Comparison of ENCODE assay signal across 1 cellular context in genomic region chr4:153067376-153067775, GRCh38.
TF ChIP-seq lines count a peak whose summit lies in the region.

No MANE protein-coding gene starts in this region.

TF ChIP-seq in HepG2, 621 proteins besides CTCF, POLR2A, EP300 and RAD21 (continued from another document and continues in another):
- TF ChIP-seq, protein P1, sequence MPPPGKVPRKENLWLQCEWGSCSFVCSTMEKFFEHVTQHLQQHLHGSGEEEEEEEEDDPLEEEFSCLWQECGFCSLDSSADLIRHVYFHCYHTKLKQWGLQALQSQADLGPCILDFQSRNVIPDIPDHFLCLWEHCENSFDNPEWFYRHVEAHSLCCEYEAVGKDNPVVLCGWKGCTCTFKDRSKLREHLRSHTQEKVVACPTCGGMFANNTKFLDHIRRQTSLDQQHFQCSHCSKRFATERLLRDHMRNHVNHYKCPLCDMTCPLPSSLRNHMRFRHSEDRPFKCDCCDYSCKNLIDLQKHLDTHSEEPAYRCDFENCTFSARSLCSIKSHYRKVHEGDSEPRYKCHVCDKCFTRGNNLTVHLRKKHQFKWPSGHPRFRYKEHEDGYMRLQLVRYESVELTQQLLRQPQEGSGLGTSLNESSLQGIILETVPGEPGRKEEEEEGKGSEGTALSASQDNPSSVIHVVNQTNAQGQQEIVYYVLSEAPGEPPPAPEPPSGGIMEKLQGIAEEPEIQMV (CRISPR knock-in tag; IDR thresholded peaks at IDR 0.05; ENCODE audit: low read depth) = no peak
- TF ChIP-seq, protein P2, sequence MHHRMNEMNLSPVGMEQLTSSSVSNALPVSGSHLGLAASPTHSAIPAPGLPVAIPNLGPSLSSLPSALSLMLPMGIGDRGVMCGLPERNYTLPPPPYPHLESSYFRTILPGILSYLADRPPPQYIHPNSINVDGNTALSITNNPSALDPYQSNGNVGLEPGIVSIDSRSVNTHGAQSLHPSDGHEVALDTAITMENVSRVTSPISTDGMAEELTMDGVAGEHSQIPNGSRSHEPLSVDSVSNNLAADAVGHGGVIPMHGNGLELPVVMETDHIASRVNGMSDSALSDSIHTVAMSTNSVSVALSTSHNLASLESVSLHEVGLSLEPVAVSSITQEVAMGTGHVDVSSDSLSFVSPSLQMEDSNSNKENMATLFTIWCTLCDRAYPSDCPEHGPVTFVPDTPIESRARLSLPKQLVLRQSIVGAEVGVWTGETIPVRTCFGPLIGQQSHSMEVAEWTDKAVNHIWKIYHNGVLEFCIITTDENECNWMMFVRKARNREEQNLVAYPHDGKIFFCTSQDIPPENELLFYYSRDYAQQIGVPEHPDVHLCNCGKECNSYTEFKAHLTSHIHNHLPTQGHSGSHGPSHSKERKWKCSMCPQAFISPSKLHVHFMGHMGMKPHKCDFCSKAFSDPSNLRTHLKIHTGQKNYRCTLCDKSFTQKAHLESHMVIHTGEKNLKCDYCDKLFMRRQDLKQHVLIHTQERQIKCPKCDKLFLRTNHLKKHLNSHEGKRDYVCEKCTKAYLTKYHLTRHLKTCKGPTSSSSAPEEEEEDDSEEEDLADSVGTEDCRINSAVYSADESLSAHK (CRISPR knock-in tag; IDR thresholded peaks at IDR 0.05; ENCODE audit: borderline replicate concordance) = no peak
- TF ChIP-seq MATR3 (CRISPR knock-in tag; IDR thresholded peaks at IDR 0.05) (no peak), ZBTB33 (CRISPR knock-in tag; IDR thresholded peaks at IDR 0.05) (no peak), RARG (CRISPR knock-in tag; IDR thresholded peaks at IDR 0.05; ENCODE audit: low read depth) (no peak), ZNF143 (CRISPR knock-in tag; IDR thresholded peaks at IDR 0.05) (no peak), U2AF2 (IDR thresholded peaks at IDR 0.05; ENCODE audit: low read depth, low read length) (no peak), TMF1 (CRISPR knock-in tag; IDR thresholded peaks at IDR 0.05; ENCODE audit: low read depth) (no peak), NR1H2 (CRISPR knock-in tag; IDR thresholded peaks at IDR 0.05; ENCODE audit: borderline replicate concordance, low read depth) (no peak), MAFF (IDR thresholded peaks at IDR 0.05; ENCODE audit: low read depth, low read length) (peak; percentile 19; the same call in 1 of the 2 replicates), MTA1 (CRISPR knock-in tag; IDR thresholded peaks at IDR 0.05; ENCODE audit: borderline replicate concordance) (no peak), SALL2 (CRISPR knock-in tag; IDR thresholded peaks at IDR 0.05) (no peak), ZNF75D (CRISPR knock-in tag; IDR thresholded peaks at IDR 0.05; ENCODE audit: borderline replicate concordance) (no peak), ZNF124 (CRISPR knock-in tag; IDR thresholded peaks at IDR 0.05) (no peak), TEAD2 (CRISPR knock-in tag; IDR thresholded peaks at IDR 0.05) (no peak), ZNF552 (CRISPR knock-in tag; IDR thresholded peaks at IDR 0.05; ENCODE audit: borderline replicate concordance) (no peak), ZNF710 (CRISPR knock-in tag; IDR thresholded peaks at IDR 0.05; ENCODE audit: borderline replicate concordance) (peak; percentile 69), SALL1 (CRISPR knock-in tag; IDR thresholded peaks at IDR 0.05) (peak; percentile 78), HNRNPH1 (optimal IDR thresholded peaks at IDR 0.05; ENCODE audit: low read depth, low read length) (no peak), ZNF367 (CRISPR knock-in tag; IDR thresholded peaks at IDR 0.05; ENCODE audit: borderline replicate concordance) (no peak), HMGXB3 (CRISPR knock-in tag; IDR thresholded peaks at IDR 0.05; ENCODE audit: borderline replicate concordance) (no peak), ZNF713 (CRISPR knock-in tag; IDR thresholded peaks at IDR 0.05) (no peak), ZSCAN21 (CRISPR knock-in tag; IDR thresholded peaks at IDR 0.05; ENCODE audit: borderline replicate concordance) (no peak), ZSCAN31 (CRISPR knock-in tag; IDR thresholded peaks at IDR 0.05; ENCODE audit: low read depth) (no peak), NRL (CRISPR knock-in tag; IDR thresholded peaks at IDR 0.05; ENCODE audit: borderline replicate concordance) (no peak), DPF2 (CRISPR knock-in tag; IDR thresholded peaks at IDR 0.05; ENCODE audit: borderline replicate concordance, low read depth) (0 out of 2 replicates have a peak, but pooled peaks have one; percentile 34), DNMT3B (CRISPR knock-in tag; conservative IDR thresholded peaks at IDR 0.05) (no peak), ZNF24 (IDR thresholded peaks at IDR 0.05) (no peak), KAT8 (CRISPR knock-in tag; IDR thresholded peaks at IDR 0.05) (peak; percentile 72), HMGXB4 (CRISPR knock-in tag; IDR thresholded peaks at IDR 0.05; ENCODE audit: borderline replicate concordance in 1 of 2, low read depth in 1 of 2) (no peak), ZFY (CRISPR knock-in tag; IDR thresholded peaks at IDR 0.05) (peak; percentile 38; the same call in 1 of the 2 replicates)
- TF ChIP-seq, protein P3, sequence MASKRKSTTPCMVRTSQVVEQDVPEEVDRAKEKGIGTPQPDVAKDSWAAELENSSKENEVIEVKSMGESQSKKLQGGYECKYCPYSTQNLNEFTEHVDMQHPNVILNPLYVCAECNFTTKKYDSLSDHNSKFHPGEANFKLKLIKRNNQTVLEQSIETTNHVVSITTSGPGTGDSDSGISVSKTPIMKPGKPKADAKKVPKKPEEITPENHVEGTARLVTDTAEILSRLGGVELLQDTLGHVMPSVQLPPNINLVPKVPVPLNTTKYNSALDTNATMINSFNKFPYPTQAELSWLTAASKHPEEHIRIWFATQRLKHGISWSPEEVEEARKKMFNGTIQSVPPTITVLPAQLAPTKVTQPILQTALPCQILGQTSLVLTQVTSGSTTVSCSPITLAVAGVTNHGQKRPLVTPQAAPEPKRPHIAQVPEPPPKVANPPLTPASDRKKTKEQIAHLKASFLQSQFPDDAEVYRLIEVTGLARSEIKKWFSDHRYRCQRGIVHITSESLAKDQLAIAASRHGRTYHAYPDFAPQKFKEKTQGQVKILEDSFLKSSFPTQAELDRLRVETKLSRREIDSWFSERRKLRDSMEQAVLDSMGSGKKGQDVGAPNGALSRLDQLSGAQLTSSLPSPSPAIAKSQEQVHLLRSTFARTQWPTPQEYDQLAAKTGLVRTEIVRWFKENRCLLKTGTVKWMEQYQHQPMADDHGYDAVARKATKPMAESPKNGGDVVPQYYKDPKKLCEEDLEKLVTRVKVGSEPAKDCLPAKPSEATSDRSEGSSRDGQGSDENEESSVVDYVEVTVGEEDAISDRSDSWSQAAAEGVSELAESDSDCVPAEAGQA (IDR thresholded peaks at IDR 0.05; ENCODE audit: low read depth) = no peak
- TF ChIP-seq, protein P3 (CRISPR knock-in tag; IDR thresholded peaks at IDR 0.05; ENCODE audit: borderline replicate concordance) = no peak
- TF ChIP-seq, protein P4, sequence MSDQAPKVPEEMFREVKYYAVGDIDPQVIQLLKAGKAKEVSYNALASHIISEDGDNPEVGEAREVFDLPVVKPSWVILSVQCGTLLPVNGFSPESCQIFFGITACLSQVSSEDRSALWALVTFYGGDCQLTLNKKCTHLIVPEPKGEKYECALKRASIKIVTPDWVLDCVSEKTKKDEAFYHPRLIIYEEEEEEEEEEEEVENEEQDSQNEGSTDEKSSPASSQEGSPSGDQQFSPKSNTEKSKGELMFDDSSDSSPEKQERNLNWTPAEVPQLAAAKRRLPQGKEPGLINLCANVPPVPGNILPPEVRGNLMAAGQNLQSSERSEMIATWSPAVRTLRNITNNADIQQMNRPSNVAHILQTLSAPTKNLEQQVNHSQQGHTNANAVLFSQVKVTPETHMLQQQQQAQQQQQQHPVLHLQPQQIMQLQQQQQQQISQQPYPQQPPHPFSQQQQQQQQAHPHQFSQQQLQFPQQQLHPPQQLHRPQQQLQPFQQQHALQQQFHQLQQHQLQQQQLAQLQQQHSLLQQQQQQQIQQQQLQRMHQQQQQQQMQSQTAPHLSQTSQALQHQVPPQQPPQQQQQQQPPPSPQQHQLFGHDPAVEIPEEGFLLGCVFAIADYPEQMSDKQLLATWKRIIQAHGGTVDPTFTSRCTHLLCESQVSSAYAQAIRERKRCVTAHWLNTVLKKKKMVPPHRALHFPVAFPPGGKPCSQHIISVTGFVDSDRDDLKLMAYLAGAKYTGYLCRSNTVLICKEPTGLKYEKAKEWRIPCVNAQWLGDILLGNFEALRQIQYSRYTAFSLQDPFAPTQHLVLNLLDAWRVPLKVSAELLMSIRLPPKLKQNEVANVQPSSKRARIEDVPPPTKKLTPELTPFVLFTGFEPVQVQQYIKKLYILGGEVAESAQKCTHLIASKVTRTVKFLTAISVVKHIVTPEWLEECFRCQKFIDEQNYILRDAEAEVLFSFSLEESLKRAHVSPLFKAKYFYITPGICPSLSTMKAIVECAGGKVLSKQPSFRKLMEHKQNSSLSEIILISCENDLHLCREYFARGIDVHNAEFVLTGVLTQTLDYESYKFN (CRISPR knock-in tag; conservative IDR thresholded peaks at IDR 0.05) = peak; percentile 80
